In the genomic region with DNA sequence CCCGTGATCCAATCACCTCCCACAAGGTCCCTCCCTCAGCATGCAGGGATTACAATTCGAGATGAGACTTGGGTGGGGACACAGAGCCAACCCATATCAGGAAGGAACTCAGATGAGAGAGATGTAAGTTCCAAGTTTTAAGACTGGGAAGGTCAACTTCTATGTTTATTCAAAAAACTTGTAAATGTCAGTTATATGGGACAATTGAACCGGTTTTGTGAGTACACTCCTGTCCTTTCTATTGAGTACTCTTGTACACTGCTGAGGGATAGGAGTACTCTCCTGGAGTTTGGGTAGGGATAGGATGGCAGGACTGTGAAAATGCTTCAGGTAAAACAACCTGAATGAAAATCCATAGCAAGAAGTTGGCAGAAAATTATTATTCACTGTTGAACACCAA, we compare ENCODE assay signal across 24 cellular contexts.
DNase-seq lines count a peak whose midpoint lies in the region; ATAC-seq and TF ChIP-seq lines count a peak whose summit lies in the region.
"Had no signal": no experiment of that assay in that cellular context is flagged by ENCODE, and none has a peak within 500 bp of the region (broad histone marks: within the 10 kb centered on the region; RNA-seq: fewer than 3 reads in every experiment).

No MANE protein-coding gene starts in this region.

- H3K27ac ChIP-seq in breast epithelium: no peak overlapping the region
- peak overlapping the region; percentile 67 for H3K27ac ChIP-seq in VCaP
- peak overlapping the region in 1 of 2 donors; percentile 31 for H3K27ac ChIP-seq in prostate gland
- H3K27ac ChIP-seq: 22Rv1, A549 had no signal

- no peaks in the 10 kb centered on the region for H3K4me1 Mint-ChIP-seq in activated CD8-positive, alpha-beta T cell treated with anti-CD3 and anti-CD28 coated beads for 36 hours (ENCODE audit: low read depth)
- H3K4me1 Mint-ChIP-seq: B cell, CD14-positive monocyte had no signal

- no peaks in the 10 kb centered on the region for H3K4me1 ChIP-seq in breast epithelium
- H3K4me1 ChIP-seq in prostate gland (replicated peaks): no peaks in the 10 kb centered on the region
- H3K4me1 ChIP-seq: BLaER1 treated with 17β-estradiol and CSF1 and Interleukin-3, amounts not matched to agents 10 nM and 100 nM had no signal

- H3K27me3 ChIP-seq in breast epithelium: peaks cover 0 to 29% of the 10 kb centered on the region in 2 donors
- no peaks in the 10 kb centered on the region for H3K27me3 ChIP-seq in prostate gland (replicated peaks; ENCODE audit: insufficient read depth)
- H3K27me3 ChIP-seq: BLaER1 treated with 17β-estradiol and CSF1 and Interleukin-3, amounts not matched to agents 10 nM and 100 nM had no signal

- TF ChIP-seq CTCF in breast epithelium (IDR thresholded peaks at IDR 0.05): no peak
- no peak for TF ChIP-seq CTCF in VCaP (conservative IDR thresholded peaks at IDR 0.05)
- no peak for TF ChIP-seq CTCF in prostate gland (IDR thresholded peaks at IDR 0.05)
- no peak for TF ChIP-seq CTCF in activated CD8-positive, alpha-beta T cell treated with anti-CD3 and anti-CD28 coated beads for 36 hours (IDR thresholded peaks at IDR 0.05)

- no peak overlapping the region for H3K4me3 Mint-ChIP-seq in activated CD8-positive, alpha-beta T cell treated with anti-CD3 and anti-CD28 coated beads for 36 hours
- H3K4me3 Mint-ChIP-seq: B cell; CD14-positive monocyte; CD4-positive, alpha-beta memory T cell; CD4-positive, CD25-positive, alpha-beta regulatory T cell; CD8-positive, alpha-beta memory T cell had no signal

- in situ Hi-C loops in T47D (cut with HindIII; ENCODE audit: low pct_unique_long_range_greater_than_20kb, low sequenced_read_pairs): no loop called here

- TF ChIP-seq POLR2A in breast epithelium (IDR thresholded peaks at IDR 0.05) (no peak), prostate gland (IDR thresholded peaks at IDR 0.05) (no peak)

- peaks cover 0 to 21% of the 10 kb centered on the region in 2 donors for H3K9me3 ChIP-seq in breast epithelium
- no peaks in the 10 kb centered on the region for H3K9me3 ChIP-seq in prostate gland

- no peaks in the 10 kb centered on the region for H3K36me3 Mint-ChIP-seq in activated CD8-positive, alpha-beta T cell treated with anti-CD3 and anti-CD28 coated beads for 36 hours (ENCODE audit: low read depth)
- H3K36me3 Mint-ChIP-seq: CD14-positive monocyte; CD4-positive, alpha-beta memory T cell; CD4-positive, CD25-positive, alpha-beta regulatory T cell had no signal

- H3K4me3 ChIP-seq in breast epithelium (no peak overlapping the region), prostate gland (no peak overlapping the region)
- H3K4me3 ChIP-seq: A549; BLaER1 treated with 17β-estradiol and CSF1 and Interleukin-3, amounts not matched to agents 10 nM and 100 nM; GM12878 had no signal

- H3K27ac Mint-ChIP-seq in activated CD8-positive, alpha-beta T cell treated with anti-CD3 and anti-CD28 coated beads for 36 hours: no peak overlapping the region
- H3K27ac Mint-ChIP-seq: B cell; CD14-positive monocyte; CD4-positive, alpha-beta memory T cell; CD8-positive, alpha-beta memory T cell had no signal

- POLR2A ChIA-PET in activated CD8-positive, alpha-beta T cell treated with anti-CD3 and anti-CD28 coated beads for 36 hours (lab: Charles Lee): no interaction called here

- ATAC-seq in activated CD8-positive, alpha-beta T cell treated with anti-CD3 and anti-CD28 coated beads for 36 hours: no peak
- no peak for ATAC-seq in HG03565 (IDR thresholded peaks at IDR 0.05; ENCODE audit: unreplicated experiment)
- ATAC-seq: A549, GM12878 had no signal

- 38% methylated on average over 3 of the region's 3 CpGs for WGBS in prostate gland

- H3K9me3 Mint-ChIP-seq in activated CD8-positive, alpha-beta T cell treated with anti-CD3 and anti-CD28 coated beads for 36 hours: peaks cover 9% of the 10 kb centered on the region

- intact Hi-C loops in breast epithelium (cut with DNase I; ENCODE audit: low total_unique reads) (no loop called here), prostate gland (cut with DNase I) (no loop called here)
- intact Hi-C loops in activated CD8-positive, alpha-beta T cell treated with anti-CD3 and anti-CD28 coated beads for 36 hours (cut with micrococcal nuclease): no loop called here

- CTCF ChIA-PET in activated CD8-positive, alpha-beta T cell treated with anti-CD3 and anti-CD28 coated beads for 36 hours (lab: Charles Lee): no interaction called here

- H3K36me3 ChIP-seq in breast epithelium (no peaks in the 10 kb centered on the region), prostate gland (no peaks in the 10 kb centered on the region)
- H3K36me3 ChIP-seq: BLaER1 treated with 17β-estradiol and CSF1 and Interleukin-3, amounts not matched to agents 10 nM and 100 nM had no signal

- peak; percentile 2 to 41 for DNase-seq in T47D (ENCODE audit: low read depth in 1 of 2, low spot score in 1 of 2)
- DNase-seq in breast epithelium (ENCODE audit: low spot score in 2 of 2): no peak
- DNase-seq in prostate gland (ENCODE audit: low spot score): peak; percentile 16
- no peak for DNase-seq in activated CD8-positive, alpha-beta T cell treated with anti-CD3 and anti-CD28 coated beads for 36 hours
- DNase-seq: AML-193; CD4-positive, alpha-beta memory T cell; CD4-positive, CD25-positive, alpha-beta regulatory T cell; CD8-positive, alpha-beta memory T cell; COR-L47; DMS 273 treated with DMSO at 0.1 percent for 48 hours; DMS153; DMS53; DMS79; DND-41; EL; GDM1 had no signal

- H3K27me3 Mint-ChIP-seq in activated CD8-positive, alpha-beta T cell treated with anti-CD3 and anti-CD28 coated beads for 36 hours: no peaks in the 10 kb centered on the region
- H3K27me3 Mint-ChIP-seq: B cell; CD4-positive, alpha-beta memory T cell had no signal

Comparison
In these comparisons a context has a peak if more than half of its experiments do, and no peak if none do; other contexts are left out.
1. DNase-seq: peak in T47D (2 of 2) and prostate gland (single experiment); none in breast epithelium (0 of 2) and activated CD8-positive, alpha-beta T cell treated with anti-CD3 and anti-CD28 coated beads for 36 hours (single experiment).